8 cellular contexts compared by ENCODE assay signal in genomic region chr5:154642499-154643245, GRCh38.
DNase-seq lines count a peak whose midpoint lies in the region; ATAC-seq, FAIRE-seq and TF ChIP-seq lines count a peak whose summit lies in the region.

No MANE protein-coding gene starts in this region.

- TF ChIP-seq RAD21 in liver (IDR thresholded peaks at IDR 0.05) = peak; percentile 79

- peak; percentile 43 for TF ChIP-seq CTCF in D721Med (IDR thresholded peaks at IDR 0.05; ENCODE audit: insufficient read depth, missing control alignments)
- peak; percentile 55 for TF ChIP-seq CTCF in astrocyte (IDR thresholded peaks at IDR 0.05; ENCODE audit: insufficient read depth, low read depth, low read length)
- peak; percentile 68 for TF ChIP-seq CTCF in liver (IDR thresholded peaks at IDR 0.05; ENCODE audit: low read depth, low read length, missing input control)

- H2AFZ ChIP-seq in astrocyte (ENCODE audit: low read depth, low read length) = no peak overlapping the region

- 53% methylated on average over 12 of the region's 12 CpGs for WGBS in liver

- H4K20me1 ChIP-seq in astrocyte (ENCODE audit: insufficient read depth, low read length) = no peaks in the 10 kb centered on the region

- no peak overlapping the region for H3K27ac Mint-ChIP-seq in astrocyte (ENCODE audit: unreplicated experiment)
- no peak overlapping the region for H3K27ac Mint-ChIP-seq in activated T-helper 17 cell treated with anti-CD3 and anti-CD28 coated beads, Interleukin-2, amount 50 U/mL, for 72 hours

- no peaks in the 10 kb centered on the region for H3K36me3 Mint-ChIP-seq in astrocyte (ENCODE audit: low read depth, unreplicated experiment)
- no peaks in the 10 kb centered on the region for H3K36me3 Mint-ChIP-seq in activated T-helper 17 cell treated with anti-CD3 and anti-CD28 coated beads, Interleukin-2, amount 50 U/mL, for 72 hours (ENCODE audit: low read depth)

- ATAC-seq in GM21717 (IDR thresholded peaks at IDR 0.05; ENCODE audit: unreplicated experiment) = no peak
- ATAC-seq in activated T-helper 17 cell treated with anti-CD3 and anti-CD28 coated beads, Interleukin-2, amount 50 U/mL, for 72 hours (replicated peaks) = no peak

- no peaks in the 10 kb centered on the region for H3K4me1 Mint-ChIP-seq in astrocyte (ENCODE audit: low read depth, unreplicated experiment)
- H3K4me1 Mint-ChIP-seq in activated T-helper 17 cell treated with anti-CD3 and anti-CD28 coated beads, Interleukin-2, amount 50 U/mL, for 72 hours = no peaks in the 10 kb centered on the region

- peaks cover 9% of the 10 kb centered on the region for H3K4me1 ChIP-seq in astrocyte (ENCODE audit: insufficient read depth, low read length)
- peaks cover 9 to 45% (median 41%) of the 10 kb centered on the region in 4 donors for H3K4me1 ChIP-seq in liver (ENCODE audit: control insufficient read depth in 4 of 4, insufficient read depth in 4 of 4, low read length in 3 of 4)

- H3K27ac ChIP-seq in astrocyte (ENCODE audit: low read depth, low read length) = no peak overlapping the region
- no peak overlapping the region for H3K27ac ChIP-seq in liver (ENCODE audit: low read depth in 1 of 2, low read length in 2 of 2)

- H3K4me3 ChIP-seq in astrocyte (ENCODE audit: insufficient read depth, low read depth, low read length) (no peak overlapping the region), liver (ENCODE audit: low read depth in 1 of 3, low read length in 3 of 3) (no peak overlapping the region)

- no peak overlapping the region for H3K9ac ChIP-seq in astrocyte (ENCODE audit: low read length)
- H3K9ac ChIP-seq in liver (ENCODE audit: low read depth in 1 of 2, low read length in 2 of 2) = no peak overlapping the region

- no peak overlapping the region for H3K4me3 Mint-ChIP-seq in astrocyte (ENCODE audit: unreplicated experiment)
- H3K4me3 Mint-ChIP-seq in activated T-helper 17 cell treated with anti-CD3 and anti-CD28 coated beads, Interleukin-2, amount 50 U/mL, for 72 hours = no peak overlapping the region

- H3K27me3 ChIP-seq in astrocyte (ENCODE audit: insufficient read depth, low read length) (no peaks in the 10 kb centered on the region), liver (ENCODE audit: control insufficient read depth in 4 of 4, insufficient read depth in 4 of 4, low read length in 3 of 4) (no peaks in the 10 kb centered on the region)

- FAIRE-seq in D721Med (lab: Jason Lieb, UNC) (no peak), astrocyte (lab: Jason Lieb, UNC) (no peak)

- H3K27me3 Mint-ChIP-seq in astrocyte (ENCODE audit: low read depth, unreplicated experiment) = peaks cover 11% of the 10 kb centered on the region
- peaks cover 13% of the 10 kb centered on the region for H3K27me3 Mint-ChIP-seq in activated T-helper 17 cell treated with anti-CD3 and anti-CD28 coated beads, Interleukin-2, amount 50 U/mL, for 72 hours

- no peak overlapping the region for H3K4me2 ChIP-seq in astrocyte (ENCODE audit: low read length)

- no peaks in the 10 kb centered on the region for H3K79me2 ChIP-seq in astrocyte (ENCODE audit: insufficient read depth, low read length)

- H3K9me3 ChIP-seq in astrocyte (ENCODE audit: insufficient read depth, low read depth, low read length) (no peaks in the 10 kb centered on the region), liver (ENCODE audit: control insufficient read depth in 4 of 4, low read length in 3 of 4) (no peaks in the 10 kb centered on the region)

- peaks cover 17% of the 10 kb centered on the region for H3K9me3 Mint-ChIP-seq in astrocyte (ENCODE audit: unreplicated experiment)
- H3K9me3 Mint-ChIP-seq in activated T-helper 17 cell treated with anti-CD3 and anti-CD28 coated beads, Interleukin-2, amount 50 U/mL, for 72 hours = peaks cover 9% of the 10 kb centered on the region

- H3K36me3 ChIP-seq in astrocyte (ENCODE audit: insufficient read depth, low read length) = no peaks in the 10 kb centered on the region
- no peaks in the 10 kb centered on the region for H3K36me3 ChIP-seq in liver (ENCODE audit: control insufficient read depth in 4 of 4, insufficient read depth in 3 of 4, low read depth in 1 of 4, low read length in 3 of 4)

- in situ Hi-C loops in KBM-7 (cut with MboI; ENCODE audit: low pct_unique_long_range_greater_than_20kb, low sequenced_read_pairs) = no loop called here

- DNase-seq in D721Med (ENCODE audit: insufficient read length, low spot score) (no peak), KBM-7 (peak; percentile 58), astrocyte (ENCODE audit: low read depth) (no peak), HuH-7 (ENCODE audit: low spot score) (no peak)
- DNase-seq in stimulated activated CD4-positive, alpha-beta T cell treated with anti-CD3 and anti-CD28 coated beads, Interleukin-2, amount 100 ng/mL, for 24 hours = no peak

TF ChIP-seq in liver, 16 proteins besides CTCF, POLR2A, EP300 and RAD21:
- TF ChIP-seq NR2F2 (IDR thresholded peaks at IDR 0.05) = no peak
- TF ChIP-seq, protein P1, sequence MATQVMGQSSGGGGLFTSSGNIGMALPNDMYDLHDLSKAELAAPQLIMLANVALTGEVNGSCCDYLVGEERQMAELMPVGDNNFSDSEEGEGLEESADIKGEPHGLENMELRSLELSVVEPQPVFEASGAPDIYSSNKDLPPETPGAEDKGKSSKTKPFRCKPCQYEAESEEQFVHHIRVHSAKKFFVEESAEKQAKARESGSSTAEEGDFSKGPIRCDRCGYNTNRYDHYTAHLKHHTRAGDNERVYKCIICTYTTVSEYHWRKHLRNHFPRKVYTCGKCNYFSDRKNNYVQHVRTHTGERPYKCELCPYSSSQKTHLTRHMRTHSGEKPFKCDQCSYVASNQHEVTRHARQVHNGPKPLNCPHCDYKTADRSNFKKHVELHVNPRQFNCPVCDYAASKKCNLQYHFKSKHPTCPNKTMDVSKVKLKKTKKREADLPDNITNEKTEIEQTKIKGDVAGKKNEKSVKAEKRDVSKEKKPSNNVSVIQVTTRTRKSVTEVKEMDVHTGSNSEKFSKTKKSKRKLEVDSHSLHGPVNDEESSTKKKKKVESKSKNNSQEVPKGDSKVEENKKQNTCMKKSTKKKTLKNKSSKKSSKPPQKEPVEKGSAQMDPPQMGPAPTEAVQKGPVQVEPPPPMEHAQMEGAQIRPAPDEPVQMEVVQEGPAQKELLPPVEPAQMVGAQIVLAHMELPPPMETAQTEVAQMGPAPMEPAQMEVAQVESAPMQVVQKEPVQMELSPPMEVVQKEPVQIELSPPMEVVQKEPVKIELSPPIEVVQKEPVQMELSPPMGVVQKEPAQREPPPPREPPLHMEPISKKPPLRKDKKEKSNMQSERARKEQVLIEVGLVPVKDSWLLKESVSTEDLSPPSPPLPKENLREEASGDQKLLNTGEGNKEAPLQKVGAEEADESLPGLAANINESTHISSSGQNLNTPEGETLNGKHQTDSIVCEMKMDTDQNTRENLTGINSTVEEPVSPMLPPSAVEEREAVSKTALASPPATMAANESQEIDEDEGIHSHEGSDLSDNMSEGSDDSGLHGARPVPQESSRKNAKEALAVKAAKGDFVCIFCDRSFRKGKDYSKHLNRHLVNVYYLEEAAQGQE (IDR thresholded peaks at IDR 0.05) = no peak
- no peak for TF ChIP-seq YY1 (IDR thresholded peaks at IDR 0.05)
- TF ChIP-seq HNF4A (conservative IDR thresholded peaks at IDR 0.05) = peak in 1 of 2 donors; percentile 6
TF ChIP-seq in liver: peak in this region for 1.
